Comparison of ENCODE assay signal across 17 cellular contexts in the genomic region with DNA sequence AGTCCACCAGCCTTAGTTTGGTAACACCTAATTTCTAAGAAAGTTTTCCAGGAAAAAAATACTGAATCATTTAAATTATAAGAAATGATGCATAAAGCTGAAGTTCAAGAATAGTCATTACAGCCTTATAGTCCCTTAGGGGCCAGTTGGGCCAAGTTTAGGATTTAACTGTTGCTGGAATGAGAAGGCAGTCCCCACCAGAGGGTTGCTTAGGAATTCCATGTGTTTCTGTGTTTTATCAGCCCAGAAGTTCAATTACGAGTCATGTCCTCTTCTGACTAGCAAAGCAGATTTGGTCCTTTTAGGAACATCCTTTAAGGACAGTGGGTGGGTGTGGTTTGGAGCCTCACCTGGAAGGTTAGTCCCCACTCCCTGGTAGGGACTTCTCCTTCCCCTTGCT. TPM values are rescaled to one million over a fixed set of nuclear protein-coding genes. Genes with fewer than 3 reads are reported as not detected.
DNase-seq lines count a peak whose midpoint lies in the region; ATAC-seq, FAIRE-seq and TF ChIP-seq lines count a peak whose summit lies in the region.
"Had no signal": no experiment of that assay in that cellular context is flagged by ENCODE, and none has a peak within 500 bp of the region (broad histone marks: within the 10 kb centered on the region; RNA-seq: fewer than 3 reads in every experiment).

No MANE protein-coding gene starts in this region.

- POLR2A ChIA-PET in SK-N-SH (lab: Yijun Ruan, JAX) (no interaction called here), HepG2 (lab: Yijun Ruan, JAX) (interaction anchor here (1.5 kb wide), 1 partner anchor 8 kb away, joined by 3 read pairs; no protein-coding TSS in a partner anchor)

- H2BK5ac ChIP-seq in H9 (ENCODE audit: insufficient read length, low read length), result no peak overlapping the region

- H3K4me1 Mint-ChIP-seq in H9, result no peaks in the 10 kb centered on the region

- no peaks in the 10 kb centered on the region; a peak in 1 of 7 replicates for H3K36me3 Mint-ChIP-seq in H9 (ENCODE audit: insufficient read depth in 1 of 3, low read depth in 3 of 3)
- H3K36me3 Mint-ChIP-seq: activated naive CD8-positive, alpha-beta T cell had no signal

- TF ChIP-seq RAD21 in SK-N-SH (IDR thresholded peaks at IDR 0.05; ENCODE audit: low read length), result no peak
- TF ChIP-seq RAD21 in HepG2 (CRISPR knock-in tag; IDR thresholded peaks at IDR 0.05), result no peak

- intact Hi-C loops in HepG2 (cut with micrococcal nuclease; ENCODE audit: unreplicated experiment), result loop anchor here (2.0 kb wide), 2 partner anchors 47 to 403 kb away; no protein-coding TSS in a partner anchor

- 89% methylated on average over 1 of the region's 1 CpG for WGBS in SK-N-SH (ENCODE audit: low lambda C conversion rate)
- WGBS in H9 (ENCODE audit: extremely low coverage, insufficient read length, low lambda C conversion rate), result no CpG with 5 or more reads among the region's 1 CpG
- 100% methylated on average over 1 of the region's 1 CpG for WGBS in HepG2 (ENCODE audit: low lambda C conversion rate)

- no peak overlapping the region for H2BK15ac ChIP-seq in H9 (ENCODE audit: low read depth, low read length)

- H3K27ac Mint-ChIP-seq in H9, result no peak overlapping the region
- H3K27ac Mint-ChIP-seq: activated naive CD8-positive, alpha-beta T cell had no signal

- CTCF ChIA-PET in SK-N-SH (lab: Yijun Ruan, JAX) (interaction anchor here (1.1 to 4.9 kb wide), 7 partner anchors 10 to 409 kb away, joined by 4 to 39 read pairs (median 5); no protein-coding TSS in a partner anchor), HepG2 (lab: Yijun Ruan, JAX; ENCODE audit: low intra/inter-chr PET ratio, low total read pairs) (interaction anchor here (1.0 to 1.8 kb wide), 3 partner anchors 27 to 403 kb away, joined by 3 to 15 read pairs (median 4); no protein-coding TSS in a partner anchor)

- no peak for ATAC-seq in HepG2

- H3K4ac ChIP-seq in H9 (ENCODE audit: low read depth, low read length), result no peak overlapping the region

- no peak overlapping the region for H2BK12ac ChIP-seq in H9 (ENCODE audit: insufficient read length, low read depth, low read length)

- H3T11ph ChIP-seq in H9 (ENCODE audit: low read length), result no peak overlapping the region

- H3K4me2 ChIP-seq in SK-N-SH, result peak overlapping the region; percentile 25
- H3K4me2 ChIP-seq in osteoblast (ENCODE audit: insufficient read depth, low read length), result peak overlapping the region; percentile 41
- H3K4me2 ChIP-seq in H9 (ENCODE audit: insufficient read depth, insufficient read length, low read length), result no peak overlapping the region
- no peak overlapping the region for H3K4me2 ChIP-seq in HepG2 (ENCODE audit: low read depth, low read length)

- no peak overlapping the region for H3K14ac ChIP-seq in H9 (ENCODE audit: insufficient read depth, low read length)

- peak overlapping the region; percentile 27 for H3K9ac ChIP-seq in SK-N-SH
- H3K9ac ChIP-seq in H9 (ENCODE audit: extremely low read depth, insufficient read length, low read length), result no peak overlapping the region
- no peak overlapping the region for H3K9ac ChIP-seq in HepG2 (ENCODE audit: insufficient read depth, low read depth, low read length)

- no peak overlapping the region for H3K23ac ChIP-seq in H9 (ENCODE audit: insufficient read length, low read depth, low read length)

- H4K8ac ChIP-seq in H9 (replicated peaks; ENCODE audit: insufficient read length, low read depth, low read length), result no peak overlapping the region

- no peak overlapping the region for H2AFZ ChIP-seq in SK-N-SH (ENCODE audit: low read depth)
- H2AFZ ChIP-seq in osteoblast (ENCODE audit: low read length), result peak overlapping the region; percentile 7
- H2AFZ ChIP-seq in H9 (ENCODE audit: low read length), result no peak overlapping the region
- no peak overlapping the region for H2AFZ ChIP-seq in HepG2 (ENCODE audit: low read length)

- H4K91ac ChIP-seq in H9 (ENCODE audit: insufficient read length, low read depth, low read length), result no peak overlapping the region

- H2BK20ac ChIP-seq in H9 (ENCODE audit: low read depth, low read length, poor library complexity, severe bottlenecking), result no peak overlapping the region

- TF ChIP-seq POLR2A in HepG2 (IDR thresholded peaks at IDR 0.05; ENCODE audit: insufficient read depth in 1 of 2, low read depth in 2 of 2, low read length in 2 of 2), result no peak

- TF ChIP-seq CTCF in SK-N-SH (IDR thresholded peaks at IDR 0.05) (no peak), fibroblast of mammary gland (conservative IDR thresholded peaks at IDR 0.05; ENCODE audit: control insufficient read depth, insufficient read depth, low read depth, low read length) (no peak), osteoblast (IDR thresholded peaks at IDR 0.05; ENCODE audit: extremely low read depth, low read depth, low read length) (no peak), H9 (conservative IDR thresholded peaks at IDR 0.05) (no peak), HepG2 (CRISPR knock-in tag; IDR thresholded peaks at IDR 0.05) (no peak)

- H3K79me1 ChIP-seq in H9 (ENCODE audit: insufficient read depth, low read depth, low read length, poor library complexity, severe bottlenecking), result no peaks in the 10 kb centered on the region

- H3K27ac ChIP-seq in SK-N-SH (ENCODE audit: low read depth in 2 of 2, low read length in 1 of 2) (peak overlapping the region in 1 of 2 experiments; percentile 68; a peak in 3 of 4 replicates), osteoblast (ENCODE audit: low read depth, low read length) (peak overlapping the region; percentile 49), H9 (ENCODE audit: insufficient read length, low read depth, low read length) (no peak overlapping the region), HepG2 (ENCODE audit: extremely low read length, insufficient read depth, low read length) (no peak overlapping the region)

- no peak overlapping the region for H3K56ac ChIP-seq in H9 (ENCODE audit: insufficient read length, low read depth, low read length)

- no peak overlapping the region for H3K18ac ChIP-seq in H9 (ENCODE audit: insufficient read length, low read depth, low read length)

- no peaks in the 10 kb centered on the region for H3K9me3 ChIP-seq in SK-N-SH
- no peaks in the 10 kb centered on the region for H3K9me3 ChIP-seq in osteoblast (ENCODE audit: low read depth, low read length)
- H3K9me3 ChIP-seq in H9 (ENCODE audit: control insufficient read depth, low read depth, low read length), result no peaks in the 10 kb centered on the region
- H3K9me3 ChIP-seq in HepG2 (ENCODE audit: low read length), result no peaks in the 10 kb centered on the region
- H3K9me3 ChIP-seq: uterus had no signal

- peaks cover 17% of the 10 kb centered on the region for H3F3A ChIP-seq in SK-N-SH (replicated peaks; ENCODE audit: insufficient read depth)

- H3K9me2 ChIP-seq in SK-N-SH, result no peaks in the 10 kb centered on the region

- no peaks in the 10 kb centered on the region for H3K79me2 ChIP-seq in SK-N-SH (ENCODE audit: insufficient read depth)
- H3K79me2 ChIP-seq in osteoblast (ENCODE audit: insufficient read depth, low read length), result no peaks in the 10 kb centered on the region
- H3K79me2 ChIP-seq in H9 (ENCODE audit: insufficient read depth, low read length), result no peaks in the 10 kb centered on the region
- no peaks in the 10 kb centered on the region for H3K79me2 ChIP-seq in HepG2 (ENCODE audit: insufficient read depth, low read length)

- in situ Hi-C loops in HepG2 (cut with HindIII; ENCODE audit: extremely low pct_ligation_motif_present, low pct_unique_long_range_greater_than_20kb), result no loop called here

- H3K27me3 Mint-ChIP-seq in H9 (ENCODE audit: low read depth), result no peaks in the 10 kb centered on the region

- H3K27me3 ChIP-seq in SK-N-SH (ENCODE audit: insufficient read depth), result no peaks in the 10 kb centered on the region
- no peaks in the 10 kb centered on the region for H3K27me3 ChIP-seq in osteoblast (ENCODE audit: insufficient read depth, low read length)
- no peaks in the 10 kb centered on the region for H3K27me3 ChIP-seq in H9 (ENCODE audit: insufficient read depth, low read length)
- H3K27me3 ChIP-seq in HepG2 (ENCODE audit: control insufficient read depth in 1 of 2, insufficient read depth in 2 of 2, low read length in 2 of 2), result no peaks in the 10 kb centered on the region
- H3K27me3 ChIP-seq: MG63, uterus had no signal

- no peak overlapping the region for H3K4me3 Mint-ChIP-seq in H9
- H3K4me3 Mint-ChIP-seq: activated naive CD8-positive, alpha-beta T cell had no signal

- H4K20me1 ChIP-seq in SK-N-SH (ENCODE audit: insufficient read depth), result no peaks in the 10 kb centered on the region
- no peaks in the 10 kb centered on the region for H4K20me1 ChIP-seq in osteoblast (ENCODE audit: insufficient read depth, low read length)
- H4K20me1 ChIP-seq in H9 (ENCODE audit: control insufficient read depth, insufficient read depth, insufficient read length), result peaks cover 4% of the 10 kb centered on the region
- no peaks in the 10 kb centered on the region for H4K20me1 ChIP-seq in HepG2 (ENCODE audit: insufficient read depth, low read length)

- H2BK120ac ChIP-seq in H9 (ENCODE audit: low read depth, low read length, poor library complexity, severe bottlenecking), result no peak overlapping the region

- DNase-seq in EL (peak; percentile 60), SK-N-SH (no peak), fibroblast of mammary gland (ENCODE audit: low read depth) (peak; percentile 79), osteoblast (ENCODE audit: insufficient read length, low spot score, missing footprints) (peak; percentile 78), NCI-H82 (lab: John Stamatoyannopoulos, UW) (no peak), H9 (no peak), HepG2 (ENCODE audit: low spot score) (no peak), iPS-NIHi7 (ENCODE audit: extremely low spot score) (no peak)
- DNase-seq: activated CD8-positive, alpha-beta memory T cell treated with anti-CD3 and anti-CD28 coated beads, Interleukin-2, amount 50 U/mL, for 48 hours; C1 segment of cervical spinal cord; MG63; stimulated activated CD4-positive, alpha-beta T cell treated with anti-CD3 and anti-CD28 coated beads, Interleukin-2, amount 100 ng/mL, for 48 hours; uterus had no signal

- H4K5ac ChIP-seq in H9 (ENCODE audit: insufficient read length, low read depth, low read length), result no peak overlapping the region

- H2AK5ac ChIP-seq in H9 (ENCODE audit: insufficient read length, low read length), result no peak overlapping the region

- H3K4me3 ChIP-seq in SK-N-SH (ENCODE audit: low read depth in 2 of 2, low read length in 1 of 2) (no peak overlapping the region), fibroblast of mammary gland (ENCODE audit: control insufficient read depth, low read depth, low read length) (no peak overlapping the region), osteoblast (ENCODE audit: insufficient read depth, low read length) (no peak overlapping the region), HepG2 (replicated peaks in 1 of 3; ENCODE audit: insufficient read depth in 1 of 3, low read depth in 2 of 3, low read length in 3 of 3) (no peak overlapping the region)
- H3K4me3 ChIP-seq: coronary artery, MG63, uterus had no signal

- no peaks in the 10 kb centered on the region for H3K23me2 ChIP-seq in H9 (ENCODE audit: insufficient read length, low read depth, low read length, poor library complexity, severe bottlenecking)

- peaks cover 0 to 19% of the 10 kb centered on the region in 2 experiments; a peak in 2 of 4 replicates for H3K4me1 ChIP-seq in SK-N-SH (ENCODE audit: control insufficient read depth in 1 of 2, insufficient read depth in 2 of 2, low read depth in 1 of 2, low read length in 1 of 2)
- H3K4me1 ChIP-seq in osteoblast (ENCODE audit: insufficient read depth, low read length), result peaks cover 26% of the 10 kb centered on the region
- no peaks in the 10 kb centered on the region for H3K4me1 ChIP-seq in H9 (ENCODE audit: insufficient read depth, low read length)
- H3K4me1 ChIP-seq in HepG2 (ENCODE audit: insufficient read depth, low read length), result peaks cover 26% of the 10 kb centered on the region
- H3K4me1 ChIP-seq: uterus had no signal

- no peaks in the 10 kb centered on the region; a peak in 1 of 5 replicates for H3K9me3 Mint-ChIP-seq in H9

- TF ChIP-seq EP300 in SK-N-SH (IDR thresholded peaks at IDR 0.05; ENCODE audit: borderline replicate concordance in 1 of 2, low read depth in 1 of 2, low read length in 1 of 2), result peak in 1 of 2 experiments; percentile 30; a peak in 1 of 4 replicates
- no peak for TF ChIP-seq EP300 in HepG2 (IDR thresholded peaks at IDR 0.05; ENCODE audit: low read depth in 2 of 2, low read length in 2 of 2)
- no peak for TF ChIP-seq EP300 in HepG2 (CRISPR knock-in tag; IDR thresholded peaks at IDR 0.05; ENCODE audit: borderline replicate concordance)

- peaks cover 0 to 14% of the 10 kb centered on the region in 2 experiments for H3K36me3 ChIP-seq in SK-N-SH (replicated peaks in 1 of 2; ENCODE audit: control insufficient read depth in 1 of 2, insufficient read depth in 2 of 2, low read length in 1 of 2)
- H3K36me3 ChIP-seq in osteoblast (ENCODE audit: insufficient read depth, low read length), result no peaks in the 10 kb centered on the region
- no peaks in the 10 kb centered on the region for H3K36me3 ChIP-seq in HepG2 (replicated peaks in 1 of 2; ENCODE audit: control insufficient read depth in 1 of 2, insufficient read depth in 2 of 2, low read length in 2 of 2)
- H3K36me3 ChIP-seq: uterus had no signal

- no peak for FAIRE-seq in HepG2 (lab: Jason Lieb, UNC)
- FAIRE-seq: islet of Langerhans had no signal

- BruUV-seq in HepG2 (replicated peaks; lab: Mats Ljungman, UMichigan), result no TSS peak

RNA-seq across cellular contexts. Expression of a gene that starts 57.0 kb away (rescaled TPM):
- polyA plus RNA-seq in SK-N-SH (2012; rRNA removed) (0.16 and 0.18 TPM in 2 replicates), HepG2 (2011; rRNA removed) (not detected in 2 replicates)
- 0.05 TPM in 2 replicates for polyA plus RNA-seq in SK-N-SH (2012; cell fraction: cytosol; rRNA removed)
- polyA plus RNA-seq in SK-N-SH (2012; cell fraction: nucleus; rRNA removed), result 1.3 and 1.4 TPM in 2 replicates
- total RNA-seq in osteoblast (under 0.01 TPM in 2 replicates), H9 (2021) (0.31 and 0.35 TPM in 2 replicates), HepG2 (2016; rRNA removed; fragmentation: Illumina TruSeq; extraction: Trizol) (not detected in 2 replicates)
- total RNA-seq in HepG2 (2016; cell fraction: cytosol; rRNA removed; fragmentation: Illumina TruSeq; extraction: Trizol; ENCODE audit: low read depth), result not detected in 2 replicates
- not detected in 2 replicates for total RNA-seq in HepG2 (2016; cell fraction: insoluble cytoplasmic fraction; rRNA removed; fragmentation: Illumina TruSeq; extraction: Trizol)
- total RNA-seq in HepG2 (2016; cell fraction: membrane; rRNA removed; fragmentation: Illumina TruSeq; extraction: Trizol), result not detected in 2 replicates
- total RNA-seq in HepG2 (2016; cell fraction: nucleus; rRNA removed; fragmentation: Illumina TruSeq; extraction: Trizol), result not detected in 2 replicates
- polyA plus RNA-seq in HepG2 (2011; cell fraction: cytosol; rRNA removed), result not detected in 2 replicates
- not detected in 2 replicates for polyA plus RNA-seq in HepG2 (2011; cell fraction: nucleus; rRNA removed)
- not detected in 2 replicates for polyA plus RNA-seq in HepG2 (2012)
- polyA plus RNA-seq in HepG2 (2016; cell fraction: cytosol; fragmentation: Illumina TruSeq; extraction: Trizol; ENCODE audit: low read depth), result not detected in 2 replicates
- not detected in 2 replicates for polyA plus RNA-seq in HepG2 (2016; cell fraction: insoluble cytoplasmic fraction; fragmentation: Illumina TruSeq; extraction: Trizol; ENCODE audit: low read depth)
- polyA plus RNA-seq in HepG2 (2016; cell fraction: membrane; fragmentation: Illumina TruSeq; extraction: Trizol; ENCODE audit: low read depth), result not detected in 2 replicates
- polyA plus RNA-seq in HepG2 (2016; cell fraction: nucleus; fragmentation: Illumina TruSeq; extraction: Trizol; ENCODE audit: insufficient read depth, low read depth), result not detected in 2 replicates
- polyA minus RNA-seq in HepG2 (2011; rRNA and poly(A)+ RNA removed; ENCODE audit: low replicate concordance), result 0.35 TPM in 1 of 2 replicates, not detected in the other
- polyA minus RNA-seq in HepG2 (2011; cell fraction: cytosol; rRNA and poly(A)+ RNA removed), result not detected in 2 replicates
- polyA minus RNA-seq in HepG2 (2011; cell fraction: nucleus; rRNA and poly(A)+ RNA removed), result not detected in 2 replicates
- total RNA-seq: G401 had no signal

Comparison
In these comparisons a context has a peak if more than half of its experiments do, and no peak if none do; other contexts are left out.
1. DNase-seq: peak in EL (single experiment), fibroblast of mammary gland (single experiment) and osteoblast (single experiment); none in SK-N-SH (single experiment), NCI-H82 (single experiment), H9 (single experiment), HepG2 (single experiment) and iPS-NIHi7 (single experiment).
2. H3K4me2 ChIP-seq: peak in SK-N-SH (single experiment) and osteoblast (single experiment); none in H9 (single experiment) and HepG2 (single experiment).